In the genomic region with DNA sequence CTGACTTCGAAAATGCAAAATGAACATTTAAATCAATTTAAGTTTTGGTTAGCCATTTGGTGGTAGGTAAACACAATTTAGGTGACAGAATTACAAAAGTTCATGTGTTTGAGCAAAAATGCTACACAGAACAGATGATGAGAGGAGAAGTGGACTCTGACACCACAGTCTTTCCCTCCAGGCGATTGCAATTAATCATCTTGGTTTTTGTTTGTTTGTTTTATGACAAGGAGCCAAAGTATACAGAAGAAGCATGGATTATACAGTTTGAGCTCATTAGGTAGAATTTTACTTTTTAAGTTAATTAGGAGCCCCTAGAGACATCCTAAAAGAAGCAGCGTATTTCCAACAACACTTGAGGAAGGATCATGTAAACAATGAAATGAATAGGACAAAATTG, we compare ENCODE assay signal across 35 cellular contexts. TPM values are rescaled to one million over a fixed set of nuclear protein-coding genes. Genes with fewer than 3 reads are reported as not detected.
DNase-seq lines count a peak whose midpoint lies in the region; ATAC-seq, FAIRE-seq and TF ChIP-seq lines count a peak whose summit lies in the region.
"Had no signal": no experiment of that assay in that cellular context is flagged by ENCODE, and none has a peak within 500 bp of the region (broad histone marks: within the 10 kb centered on the region; RNA-seq: fewer than 3 reads in every experiment).

No MANE protein-coding gene starts in this region.

- H4K8ac ChIP-seq in H1 (ENCODE audit: extremely low read depth, insufficient read depth, low read length) = no peak overlapping the region

- H3K27me3 ChIP-seq in Caco-2 (replicated peaks; ENCODE audit: control insufficient read depth, insufficient read depth, low read length) (no peaks in the 10 kb centered on the region), H1 (replicated peaks in 1 of 4; ENCODE audit: control insufficient read depth in 3 of 4, extremely low read depth in 1 of 4, insufficient read depth in 3 of 4, low read length in 3 of 4) (no peaks in the 10 kb centered on the region)
- H3K27me3 ChIP-seq: BE2C, sigmoid colon, transverse colon had no signal

- no peak for TF ChIP-seq RAD21 in H1 (IDR thresholded peaks at IDR 0.05 in 1 of 2, conservative IDR thresholded peaks at IDR 0.05 in 1 of 2; ENCODE audit: low read depth in 2 of 2, low read length in 2 of 2)

- no peaks in the 10 kb centered on the region for H4K20me1 ChIP-seq in H1 (replicated peaks in 1 of 2; ENCODE audit: control insufficient read depth in 1 of 2, insufficient read depth in 2 of 2, low read length in 2 of 2)

- H3K4me3 ChIP-seq in Caco-2 (ENCODE audit: low read depth, low read length) = no peak overlapping the region
- no peak overlapping the region for H3K4me3 ChIP-seq in H1 (ENCODE audit: extremely low read depth in 1 of 4, insufficient read depth in 2 of 4, low read depth in 3 of 4, low read length in 4 of 4)
- H3K4me3 ChIP-seq: GM23248, K562, lung, mucosa of descending colon, sigmoid colon, SK-N-MC, transverse colon had no signal

- H2AK5ac ChIP-seq in H1 (ENCODE audit: low read depth, low read length) = no peak overlapping the region

- H4K5ac ChIP-seq in H1 (ENCODE audit: insufficient read length, low read depth, low read length) = no peak overlapping the region

- H3K9me3 Mint-ChIP-seq in Caco-2 (ENCODE audit: unreplicated experiment) = no peaks in the 10 kb centered on the region
- peaks cover 0 to 2% (median 0%) of the 10 kb centered on the region in 7 donors for H3K9me3 Mint-ChIP-seq in CD14-positive monocyte
- H3K9me3 Mint-ChIP-seq: activated naive CD8-positive, alpha-beta T cell treated with anti-CD3 and anti-CD28 coated beads for 36 hours; activated T-cell treated with anti-CD3 and anti-CD28 coated beads, Interleukin-2, amount 50 U/mL, for 24 hours had no signal

- H3K9ac ChIP-seq in H1 (replicated peaks in 1 of 4; ENCODE audit: extremely low read depth in 1 of 4, low read depth in 3 of 4, low read length in 3 of 4) = no peak overlapping the region
- H3K9ac ChIP-seq: GM23248 had no signal

- no peak overlapping the region for H3K56ac ChIP-seq in H1 (replicated peaks; ENCODE audit: insufficient read length, low read depth, low read length)

- no peak overlapping the region for H3K23ac ChIP-seq in H1 (ENCODE audit: insufficient read length)

- H2BK15ac ChIP-seq in H1 (ENCODE audit: low read length) = no peak overlapping the region

- no peak for TF ChIP-seq CTCF in Caco-2 (IDR thresholded peaks at IDR 0.05; ENCODE audit: insufficient read depth in 1 of 2, low read depth in 1 of 2, low read length in 1 of 2, severe bottlenecking in 1 of 2, unreplicated experiment in 1 of 2)
- no peak for TF ChIP-seq CTCF in H1 (IDR thresholded peaks at IDR 0.05; ENCODE audit: control extremely low read depth in 1 of 3, insufficient read depth in 1 of 3, low read depth in 1 of 3, low read length in 3 of 3)
- TF ChIP-seq CTCF in CD14-positive monocyte (IDR thresholded peaks at IDR 0.05) = no peak

- POLR2A ChIA-PET in Caco-2 (lab: Charles Lee) (no interaction called here), H1 (lab: Charles Lee; ENCODE audit: partially characterized antibody) (no interaction called here)

- H3K4me2 ChIP-seq in H1 (ENCODE audit: insufficient read depth in 1 of 2, low read depth in 2 of 2, low read length in 2 of 2) = no peak overlapping the region

- H3K4me1 Mint-ChIP-seq in Caco-2 (ENCODE audit: low read depth, unreplicated experiment) (peaks cover 47% of the 10 kb centered on the region), CD14-positive monocyte (no peaks in the 10 kb centered on the region)
- H3K4me1 Mint-ChIP-seq: activated naive CD8-positive, alpha-beta T cell treated with anti-CD3 and anti-CD28 coated beads for 36 hours; immature natural killer cell; natural killer cell had no signal

- no peaks in the 10 kb centered on the region for H3K79me1 ChIP-seq in H1 (ENCODE audit: low read depth, low read length)

- peak in 1 of 2 experiments; percentile 14 for DNase-seq in Caco-2
- DNase-seq in LoVo (ENCODE audit: low spot score) = peak; percentile 11
- peak; percentile 10 to 30 for DNase-seq in NCI-H446 (lab: John Stamatoyannopoulos, UW)
- DNase-seq in H1 (ENCODE audit: low read depth in 1 of 2, low spot score in 2 of 2) = no peak
- no peak for DNase-seq in stimulated activated naive CD8-positive, alpha-beta T cell treated with anti-CD3 and anti-CD28 coated beads, Interleukin-15, Interleukin-2, amounts not matched to agents 100 U/mL and 50 U/mL, for 24 hours
- no peak for DNase-seq in OCI-M2 (lab: John Stamatoyannopoulos, UW; ENCODE audit: unreplicated experiment)
- DNase-seq in T-helper 9 cell = no peak
- DNase-seq in CD14-positive monocyte (ENCODE audit: low spot score) = no peak
- DNase-seq: activated CD4-positive, alpha-beta T cell treated with anti-CD3 and anti-CD28 coated beads, Interleukin-2, amount 50 U/mL, for 1 hour; activated CD4-positive, CD25-positive, alpha-beta regulatory T cell; activated gamma-delta T cell; activated naive CD8-positive, alpha-beta T cell treated with anti-CD3 and anti-CD28 coated beads for 36 hours; activated T-cell treated with anti-CD3 and anti-CD28 coated beads, Interleukin-2, amount 50 U/mL, for 24 hours; anterior cingulate cortex; BE2C; DMS79; effector CD4-positive, alpha-beta T cell; GM23248; immature natural killer cell; left cardiac atrium; MM.1S; mucosa of descending colon; natural killer cell; NCI-H1694; occipital lobe; OCI-M1; sigmoid colon; stimulated activated CD4-positive, alpha-beta T cell treated with anti-CD3 and anti-CD28 coated beads, Interleukin-4, amount 100 ng/mL, for 4 hours; T-helper 1 cell; transverse colon had no signal

- H3K4me1 ChIP-seq in Caco-2 = peaks cover 54% of the 10 kb centered on the region
- H3K4me1 ChIP-seq in H1 (replicated peaks in 1 of 4; ENCODE audit: control insufficient read depth in 3 of 4, insufficient read depth in 4 of 4, low read length in 3 of 4) = no peaks in the 10 kb centered on the region; a peak in 1 of 7 replicates
- H3K4me1 ChIP-seq: BE2C, sigmoid colon had no signal

- TF ChIP-seq EP300 in H1 (IDR thresholded peaks at IDR 0.05; ENCODE audit: borderline replicate concordance in 1 of 2, low read depth in 2 of 2, low read length in 2 of 2) = no peak

- no peak overlapping the region for H4K91ac ChIP-seq in H1 (replicated peaks; ENCODE audit: insufficient read length, low read length)

- BruUV-seq in Caco-2 (replicated peaks; lab: Mats Ljungman, UMichigan) = no TSS peak

- H3K9me3 ChIP-seq in Caco-2 (no peaks in the 10 kb centered on the region), H1 (ENCODE audit: insufficient read depth in 2 of 2, low read depth in 1 of 2, low read length in 1 of 2) (no peaks in the 10 kb centered on the region)
- H3K9me3 ChIP-seq: BE2C, mucosa of descending colon, sigmoid colon, transverse colon had no signal

- H2BK12ac ChIP-seq in H1 (ENCODE audit: low read depth, low read length) = no peak overlapping the region

- H3K27ac Mint-ChIP-seq in Caco-2 (ENCODE audit: unreplicated experiment) (peak overlapping the region; percentile 67), CD14-positive monocyte (no peak overlapping the region)
- H3K27ac Mint-ChIP-seq: activated naive CD8-positive, alpha-beta T cell treated with anti-CD3 and anti-CD28 coated beads for 36 hours; activated T-cell treated with anti-CD3 and anti-CD28 coated beads, Interleukin-2, amount 50 U/mL, for 24 hours; immature natural killer cell; natural killer cell had no signal

- CTCF ChIA-PET in Caco-2 (lab: Charles Lee) = no interaction called here
- CTCF ChIA-PET in H1 (lab: Charles Lee; ENCODE audit: partially characterized antibody) = interaction anchor here (1.4 kb wide), 1 partner anchor 127 kb away, joined by 6 read pairs; no protein-coding TSS in a partner anchor

- no peaks in the 10 kb centered on the region for H3K79me2 ChIP-seq in H1 (ENCODE audit: control insufficient read depth in 1 of 2, insufficient read depth in 2 of 2, low read length in 2 of 2)

- no peak overlapping the region for H3K14ac ChIP-seq in H1 (ENCODE audit: insufficient read length)

- no peak for ATAC-seq in stimulated activated naive CD8-positive, alpha-beta T cell treated with anti-CD3 and anti-CD28 coated beads, Interleukin-15, Interleukin-2, amounts not matched to agents 100 U/mL and 50 U/mL, for 24 hours
- ATAC-seq: K562, left cardiac atrium, natural killer cell had no signal

- H3K36me3 ChIP-seq in Caco-2 (ENCODE audit: control insufficient read depth, insufficient read depth, low read length) (no peaks in the 10 kb centered on the region), H1 (ENCODE audit: control insufficient read depth in 2 of 4, insufficient read depth in 4 of 4, low read length in 3 of 4) (no peaks in the 10 kb centered on the region)
- H3K36me3 ChIP-seq: BE2C, sigmoid colon, transverse colon had no signal

- 91% methylated on average over 3 of the region's 3 CpGs; no CpG with 5 or more reads in 1 of the 2 experiments for WGBS in H1 (ENCODE audit: extremely low coverage in 1 of 2, insufficient coverage in 1 of 2, insufficient read length in 1 of 2, insufficient replicate concordance in 2 of 2, low coverage in 1 of 2, low lambda C conversion rate in 2 of 2, missing lambda C conversion rate in 1 of 2), 2 experiments

- no peak overlapping the region for H3K27ac ChIP-seq in H1 (ENCODE audit: low read depth, low read length)
- H3K27ac ChIP-seq: GM23248, sigmoid colon, SK-N-MC, transverse colon had no signal

- H2BK120ac ChIP-seq in H1 (replicated peaks; ENCODE audit: low read depth, low read length) = no peak overlapping the region

- TF ChIP-seq POLR2A in H1 (IDR thresholded peaks at IDR 0.05; ENCODE audit: control extremely low read depth in 1 of 2, low read depth in 2 of 2, low read length in 2 of 2) = no peak

- H3K27me3 Mint-ChIP-seq in Caco-2 (ENCODE audit: insufficient read depth, unreplicated experiment) (no peaks in the 10 kb centered on the region), CD14-positive monocyte (ENCODE audit: low read depth in 3 of 3) (no peaks in the 10 kb centered on the region)
- H3K27me3 Mint-ChIP-seq: activated naive CD8-positive, alpha-beta T cell treated with anti-CD3 and anti-CD28 coated beads for 36 hours; activated T-cell treated with anti-CD3 and anti-CD28 coated beads, Interleukin-2, amount 50 U/mL, for 24 hours had no signal

- H2BK20ac ChIP-seq in H1 (ENCODE audit: low read length) = no peak overlapping the region

- no peaks in the 10 kb centered on the region for H3K23me2 ChIP-seq in H1 (ENCODE audit: low read depth, low read length)

- intact Hi-C loops in Caco-2 (cut with micrococcal nuclease; ENCODE audit: unreplicated experiment) = loop anchor here (2.0 to 5.0 kb wide), 4 partner anchors 35 to 243 kb away; no protein-coding TSS in a partner anchor
- intact Hi-C loops in CD14-positive monocyte (cut with micrococcal nuclease) = no loop called here

- no peak overlapping the region for H2BK5ac ChIP-seq in H1 (ENCODE audit: low read depth, low read length)

- no peak for FAIRE-seq in H1 (lab: Jason Lieb, UNC)
- FAIRE-seq: G401.6, HTR-8/SVneo, K562 had no signal

- H3K18ac ChIP-seq in H1 (ENCODE audit: extremely low read depth, low read length) = no peak overlapping the region

- H2AFZ ChIP-seq in H1 (ENCODE audit: low read length) = peak overlapping the region; percentile 99; the same call in 1 of the 2 replicates
- H2AFZ ChIP-seq: GM23248 had no signal

- H3K4me3 Mint-ChIP-seq in Caco-2 (ENCODE audit: unreplicated experiment) (peak overlapping the region; percentile 11), CD14-positive monocyte (no peak overlapping the region)
- H3K4me3 Mint-ChIP-seq: activated naive CD8-positive, alpha-beta T cell treated with anti-CD3 and anti-CD28 coated beads for 36 hours; activated T-cell treated with anti-CD3 and anti-CD28 coated beads, Interleukin-2, amount 50 U/mL, for 24 hours; immature natural killer cell; natural killer cell had no signal

- H3K36me3 Mint-ChIP-seq in Caco-2 (ENCODE audit: insufficient read depth, unreplicated experiment) (peaks cover 4% of the 10 kb centered on the region), CD14-positive monocyte (no peaks in the 10 kb centered on the region)
- H3K36me3 Mint-ChIP-seq: activated naive CD8-positive, alpha-beta T cell treated with anti-CD3 and anti-CD28 coated beads for 36 hours; immature natural killer cell; natural killer cell had no signal

- no peak overlapping the region for H3K4ac ChIP-seq in H1 (replicated peaks; ENCODE audit: insufficient read length, low read depth, low read length)

RNA-seq across cellular contexts. Expression of gene FREM2, which starts 49.3 kb away (rescaled TPM):
- 35.5 and 42.6 TPM in 2 replicates for total RNA-seq in Caco-2 (2022)
- 22.2 and 22.8 TPM in 2 replicates for total RNA-seq in H1 (2021; fragmentation: NEBNext Ultra II Directional; extraction: Animal tissue kit (Norgen Biotek cat#: 25700))
- polyA plus RNA-seq in H1 (2011; rRNA removed) (10.8 and 11.6 TPM in 2 replicates), CD14-positive monocyte (not detected)
- 14.1 TPM for polyA plus RNA-seq in H1 (2011; cell fraction: cytosol; rRNA removed)
- polyA plus RNA-seq in H1 (2011; cell fraction: nucleus; rRNA removed) = 28.0 TPM
- polyA plus RNA-seq in H1 (2012, experiment 1 of 2) = 10.4 to 19.4 TPM (median 13.5 TPM) in 4 replicates
- 0.87 TPM for polyA plus RNA-seq in H1 (2012, experiment 2 of 2)
- 23.3 TPM for polyA plus RNA-seq in H1 (2013, experiment 1 of 2)
- polyA plus RNA-seq in H1 (2013, experiment 2 of 2) = 14.7 TPM
- polyA minus RNA-seq in H1 (2011; rRNA and poly(A)+ RNA removed) = 71.1 and 139 TPM in 2 replicates
- polyA minus RNA-seq in H1 (2011; cell fraction: cytosol; rRNA and poly(A)+ RNA removed) = 32.7 TPM
- polyA minus RNA-seq in H1 (2011; cell fraction: nucleus; rRNA and poly(A)+ RNA removed) = 95.0 TPM
- total RNA-seq: activated naive CD8-positive, alpha-beta T cell treated with anti-CD3 and anti-CD28 coated beads for 36 hours; GM23248; natural killer cell had no signal
- polyA plus RNA-seq: GM23248, immature natural killer cell, K562 had no signal

Comparison
In these comparisons a context has a peak if more than half of its experiments do, and no peak if none do; other contexts are left out.
1. DNase-seq: peak in LoVo (single experiment) and NCI-H446 (2 of 2); none in H1 (0 of 2), stimulated activated naive CD8-positive, alpha-beta T cell treated with anti-CD3 and anti-CD28 coated beads, Interleukin-15, Interleukin-2, amounts not matched to agents 100 U/mL and 50 U/mL, for 24 hours (single experiment), OCI-M2 (single experiment), T-helper 9 cell (single experiment) and CD14-positive monocyte (single experiment).